ENCODE assay signal across 9 cellular contexts in the genomic region with DNA sequence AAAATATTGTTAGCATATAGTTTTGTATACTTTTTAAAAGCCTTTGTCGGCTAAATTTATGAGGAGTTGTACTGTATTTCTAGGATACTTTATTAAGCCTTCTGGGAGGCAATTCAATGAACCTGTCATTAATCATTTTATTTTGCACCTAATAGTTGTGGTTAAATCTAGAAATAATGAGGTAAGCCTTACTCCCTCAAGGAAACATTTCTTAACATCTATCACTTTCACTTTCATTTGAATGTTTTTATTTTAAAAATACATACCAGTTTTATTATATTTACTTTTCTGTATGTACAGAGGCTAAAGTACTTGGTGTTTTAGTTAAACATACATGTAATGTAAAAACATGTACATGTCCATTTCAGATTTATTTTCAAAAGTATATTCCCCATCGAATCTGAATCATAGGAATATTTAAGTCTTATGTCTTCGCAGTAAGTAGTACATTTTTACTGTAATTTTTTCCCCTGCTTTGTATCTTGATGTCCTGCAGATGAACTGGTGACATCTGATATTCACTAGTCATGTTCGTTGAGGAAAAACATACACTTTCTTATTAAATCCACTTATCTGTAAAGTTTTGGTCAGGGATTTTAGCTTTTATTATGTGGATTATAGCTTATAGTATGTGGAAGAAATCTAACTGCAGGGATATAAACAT.
DNase-seq lines count a peak whose midpoint lies in the region; ATAC-seq and TF ChIP-seq lines count a peak whose summit lies in the region.
"Had no signal": no experiment of that assay in that cellular context is flagged by ENCODE, and none has a peak within 500 bp of the region (broad histone marks: within the 10 kb centered on the region; RNA-seq: fewer than 3 reads in every experiment).

No MANE protein-coding gene starts in this region.

- H3K4me3 ChIP-seq in AG04449 (ENCODE audit: low read depth, low read length) (peak overlapping the region; percentile 1; the same call in 1 of the 2 replicates), HEK293 (ENCODE audit: low read depth, low read length) (no peak overlapping the region), muscle layer of colon (ENCODE audit: low read depth in 1 of 2, low read length in 2 of 2) (peak overlapping the region in 1 of 2 donors; percentile 60)

- no peaks in the 10 kb centered on the region for H3K27me3 ChIP-seq in muscle layer of colon (ENCODE audit: control insufficient read depth in 1 of 2, insufficient read depth in 2 of 2, low read length in 2 of 2)

- no peak for ATAC-seq in central memory CD8-positive, alpha-beta T cell (replicated peaks; ENCODE audit: extremely low read depth, poor library complexity, severe bottlenecking)
- ATAC-seq in HG02885 (IDR thresholded peaks at IDR 0.05; ENCODE audit: poor library complexity, unreplicated experiment) (no peak), HG03039 (IDR thresholded peaks at IDR 0.05; ENCODE audit: unreplicated experiment) (no peak)

- no peaks in the 10 kb centered on the region for H3K9me3 Mint-ChIP-seq in central memory CD8-positive, alpha-beta T cell

- peaks cover 15% of the 10 kb centered on the region for H3K4me1 Mint-ChIP-seq in central memory CD8-positive, alpha-beta T cell

- TF ChIP-seq CTCF in AG04449 (IDR thresholded peaks at IDR 0.05; ENCODE audit: insufficient read depth, low read length, missing control alignments) (no peak), HEK293 (tag by site-specific recombination; IDR thresholded peaks at IDR 0.05) (no peak)

- H3K9me3 ChIP-seq in HEK293 (ENCODE audit: control insufficient read depth, insufficient read depth, low read depth, low read length): no peaks in the 10 kb centered on the region
- H3K9me3 ChIP-seq in muscle layer of colon (ENCODE audit: low read length): no peaks in the 10 kb centered on the region

- H3K36me3 ChIP-seq in HEK293 (ENCODE audit: control insufficient read depth in 2 of 2, insufficient read depth in 1 of 2, low read length in 2 of 2) (no peaks in the 10 kb centered on the region), muscle layer of colon (ENCODE audit: insufficient read depth, low read length) (no peaks in the 10 kb centered on the region)

- no peak overlapping the region for H3K4me3 Mint-ChIP-seq in central memory CD8-positive, alpha-beta T cell

- no peaks in the 10 kb centered on the region for H3K36me3 Mint-ChIP-seq in central memory CD8-positive, alpha-beta T cell (ENCODE audit: insufficient read depth)

- peak overlapping the region; percentile 60 for H3K9ac ChIP-seq in muscle layer of colon (ENCODE audit: low read length)

- CTCF ChIA-PET in AG04449 (lab: Yijun Ruan, JAX): no interaction called here
- CTCF ChIA-PET in HEK293 (lab: Yijun Ruan, JAX): no interaction called here

- H3K27me3 Mint-ChIP-seq in central memory CD8-positive, alpha-beta T cell: no peaks in the 10 kb centered on the region

- H3K27ac Mint-ChIP-seq in central memory CD8-positive, alpha-beta T cell (ENCODE audit: low read depth): peak overlapping the region; percentile 69

- H3K4me1 ChIP-seq in HEK293 (ENCODE audit: control insufficient read depth, insufficient read depth, low read length) (peaks cover 8% of the 10 kb centered on the region), muscle layer of colon (ENCODE audit: insufficient read depth, low read length) (peaks cover 6% of the 10 kb centered on the region)

- H3K27ac ChIP-seq in HEK293 (ENCODE audit: extremely low read depth, low read depth, low read length) (no peak overlapping the region), muscle layer of colon (ENCODE audit: low read depth, low read length) (no peak overlapping the region)

- DNase-seq in AG04449 (ENCODE audit: low read depth, low spot score) (no peak), SHP77 (lab: John Stamatoyannopoulos, UW) (no peak), AML-193 (lab: John Stamatoyannopoulos, UW) (no peak)
- DNase-seq in central memory CD8-positive, alpha-beta T cell (ENCODE audit: low spot score in 2 of 2): no peak
- DNase-seq: NCI-H510A had no signal

- POLR2A ChIA-PET in AG04449 (lab: Yijun Ruan, JAX): no interaction called here
- POLR2A ChIA-PET in HEK293 (lab: Yijun Ruan, JAX): no interaction called here

TF ChIP-seq in HEK293, 187 proteins besides CTCF, POLR2A, EP300 and RAD21:
- no peak for TF ChIP-seq ZNF426 (tag by site-specific recombination; IDR thresholded peaks at IDR 0.05)
- TF ChIP-seq, protein P1, sequence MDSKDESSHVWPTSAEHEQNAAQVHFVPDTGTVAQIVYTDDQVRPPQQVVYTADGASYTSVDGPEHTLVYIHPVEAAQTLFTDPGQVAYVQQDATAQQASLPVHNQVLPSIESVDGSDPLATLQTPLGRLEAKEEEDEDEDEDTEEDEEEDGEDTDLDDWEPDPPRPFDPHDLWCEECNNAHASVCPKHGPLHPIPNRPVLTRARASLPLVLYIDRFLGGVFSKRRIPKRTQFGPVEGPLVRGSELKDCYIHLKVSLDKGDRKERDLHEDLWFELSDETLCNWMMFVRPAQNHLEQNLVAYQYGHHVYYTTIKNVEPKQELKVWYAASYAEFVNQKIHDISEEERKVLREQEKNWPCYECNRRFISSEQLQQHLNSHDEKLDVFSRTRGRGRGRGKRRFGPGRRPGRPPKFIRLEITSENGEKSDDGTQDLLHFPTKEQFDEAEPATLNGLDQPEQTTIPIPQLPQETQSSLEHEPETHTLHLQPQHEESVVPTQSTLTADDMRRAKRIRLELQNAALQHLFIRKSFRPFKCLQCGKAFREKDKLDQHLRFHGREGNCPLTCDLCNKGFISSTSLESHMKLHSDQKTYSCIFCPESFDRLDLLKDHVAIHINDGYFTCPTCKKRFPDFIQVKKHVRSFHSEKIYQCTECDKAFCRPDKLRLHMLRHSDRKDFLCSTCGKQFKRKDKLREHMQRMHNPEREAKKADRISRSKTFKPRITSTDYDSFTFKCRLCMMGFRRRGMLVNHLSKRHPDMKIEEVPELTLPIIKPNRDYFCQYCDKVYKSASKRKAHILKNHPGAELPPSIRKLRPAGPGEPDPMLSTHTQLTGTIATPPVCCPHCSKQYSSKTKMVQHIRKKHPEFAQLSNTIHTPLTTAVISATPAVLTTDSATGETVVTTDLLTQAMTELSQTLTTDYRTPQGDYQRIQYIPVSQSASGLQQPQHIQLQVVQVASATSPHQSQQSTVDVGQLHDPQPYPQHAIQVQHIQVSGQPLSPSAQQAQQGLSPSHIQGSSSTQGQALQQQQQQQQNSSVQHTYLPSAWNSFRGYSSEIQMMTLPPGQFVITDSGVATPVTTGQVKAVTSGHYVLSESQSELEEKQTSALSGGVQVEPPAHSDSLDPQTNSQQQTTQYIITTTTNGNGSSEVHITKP (tag by site-specific recombination; IDR thresholded peaks at IDR 0.05): no peak
- no peak for TF ChIP-seq ZNF626 (tag by site-specific recombination; IDR thresholded peaks at IDR 0.05)
- TF ChIP-seq, protein P2, sequence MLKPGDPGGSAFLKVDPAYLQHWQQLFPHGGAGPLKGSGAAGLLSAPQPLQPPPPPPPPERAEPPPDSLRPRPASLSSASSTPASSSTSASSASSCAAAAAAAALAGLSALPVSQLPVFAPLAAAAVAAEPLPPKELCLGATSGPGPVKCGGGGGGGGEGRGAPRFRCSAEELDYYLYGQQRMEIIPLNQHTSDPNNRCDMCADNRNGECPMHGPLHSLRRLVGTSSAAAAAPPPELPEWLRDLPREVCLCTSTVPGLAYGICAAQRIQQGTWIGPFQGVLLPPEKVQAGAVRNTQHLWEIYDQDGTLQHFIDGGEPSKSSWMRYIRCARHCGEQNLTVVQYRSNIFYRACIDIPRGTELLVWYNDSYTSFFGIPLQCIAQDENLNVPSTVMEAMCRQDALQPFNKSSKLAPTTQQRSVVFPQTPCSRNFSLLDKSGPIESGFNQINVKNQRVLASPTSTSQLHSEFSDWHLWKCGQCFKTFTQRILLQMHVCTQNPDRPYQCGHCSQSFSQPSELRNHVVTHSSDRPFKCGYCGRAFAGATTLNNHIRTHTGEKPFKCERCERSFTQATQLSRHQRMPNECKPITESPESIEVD (tag by site-specific recombination; IDR thresholded peaks at IDR 0.05): peak; percentile 92
- no peak for TF ChIP-seq ZNF558 (tag by site-specific recombination; IDR thresholded peaks at IDR 0.05)
- TF ChIP-seq REPIN1 (tag by site-specific recombination; IDR thresholded peaks at IDR 0.05; ENCODE audit: low read depth): no peak
- TF ChIP-seq ZBTB48 (tag by site-specific recombination; IDR thresholded peaks at IDR 0.05): no peak
